24 cellular contexts compared by ENCODE assay signal in genomic region chr1:99993468-99993845, GRCh38. TPM values are rescaled to one million over a fixed set of nuclear protein-coding genes. Genes with fewer than 3 reads are reported as not detected.
A peak's percentile ranks its signal among the peaks of the same experiment; 100 is the strongest.
DNase-seq lines count a peak whose midpoint lies in the region; ATAC-seq and TF ChIP-seq lines count a peak whose summit lies in the region.
"Had no signal": no experiment of that assay in that cellular context is flagged by ENCODE, and none has a peak within 500 bp of the region (broad histone marks: within the 10 kb centered on the region; RNA-seq: fewer than 3 reads in every experiment).

No MANE protein-coding gene starts in this region.

- TF ChIP-seq CTCF in foreskin keratinocyte (conservative IDR thresholded peaks at IDR 0.05) (no peak), type B pancreatic cell (conservative IDR thresholded peaks at IDR 0.05) (no peak), gastroesophageal sphincter (IDR thresholded peaks at IDR 0.05) (no peak)

- peak overlapping the region; percentile 31 for H3K27ac Mint-ChIP-seq in T-helper 2 cell treated with Interferon-gamma antibody and Interleukin-4, amounts not matched to agents 5 μg/mL and 100 μg/mL, for 36 hours
- peak overlapping the region; percentile 16 for H3K27ac Mint-ChIP-seq in type B pancreatic cell
- no peak overlapping the region for H3K27ac Mint-ChIP-seq in activated CD4-positive, alpha-beta T cell treated with anti-CD3 and anti-CD28 coated beads, Interleukin-2, amount 10 ng/mL, durations not matched to agents 24 days and 14 days
- H3K27ac Mint-ChIP-seq: CD8-positive, alpha-beta T cell had no signal

- H3K27me3 ChIP-seq in foreskin keratinocyte (no peaks in the 10 kb centered on the region), gastroesophageal sphincter (no peaks in the 10 kb centered on the region)
- H3K27me3 ChIP-seq: BLaER1 treated with 17β-estradiol and CSF1 and Interleukin-3, amounts not matched to agents 10 nM and 100 nM; SJSA1 had no signal

- H3K9me3 Mint-ChIP-seq in T-helper 2 cell treated with Interferon-gamma antibody and Interleukin-4, amounts not matched to agents 5 μg/mL and 100 μg/mL, for 36 hours, result peaks cover 20% of the 10 kb centered on the region
- H3K9me3 Mint-ChIP-seq in type B pancreatic cell, result no peaks in the 10 kb centered on the region
- no peaks in the 10 kb centered on the region for H3K9me3 Mint-ChIP-seq in activated CD4-positive, alpha-beta T cell treated with anti-CD3 and anti-CD28 coated beads, Interleukin-2, amount 10 ng/mL, durations not matched to agents 24 days and 14 days

- no peak overlapping the region for H3K4me3 ChIP-seq in gastroesophageal sphincter
- H3K4me3 ChIP-seq: BLaER1 treated with 17β-estradiol and CSF1 and Interleukin-3, amounts not matched to agents 10 nM and 100 nM; HAP-1; SJSA1 had no signal

- no peak overlapping the region for H3K4me3 Mint-ChIP-seq in T-helper 2 cell treated with Interferon-gamma antibody and Interleukin-4, amounts not matched to agents 5 μg/mL and 100 μg/mL, for 36 hours
- H3K4me3 Mint-ChIP-seq in type B pancreatic cell, result no peak overlapping the region
- H3K4me3 Mint-ChIP-seq in activated CD4-positive, alpha-beta T cell treated with anti-CD3 and anti-CD28 coated beads, Interleukin-2, amount 10 ng/mL, durations not matched to agents 24 days and 14 days, result no peak overlapping the region
- H3K4me3 Mint-ChIP-seq: CD8-positive, alpha-beta T cell had no signal

- no peak for DNase-seq in T-helper 2 cell treated with Interferon-gamma antibody and Interleukin-4, amounts not matched to agents 5 μg/mL and 100 μg/mL, for 36 hours (ENCODE audit: low spot score)
- DNase-seq in T-helper 2 cell (no peak), OCI-M1 (lab: John Stamatoyannopoulos, UW) (peak; percentile 81), foreskin keratinocyte (no peak), type B pancreatic cell (ENCODE audit: extremely low spot score, unreplicated experiment) (no peak)
- no peak for DNase-seq in activated CD4-positive, alpha-beta T cell treated with anti-CD3 and anti-CD28 coated beads, Interleukin-2, amount 10 ng/mL, durations not matched to agents 24 days and 14 days
- DNase-seq: ACHN; CD8-positive, alpha-beta T cell; MV-4-11; NCI-H1105 treated with DMSO at 0.1 percent for 48 hours; NCI-H1694; NCI-H2081; NCI-H2171; NCI-H345; NCI-H524; NCI-H774 had no signal

- no peaks in the 10 kb centered on the region for H3K27me3 Mint-ChIP-seq in T-helper 2 cell treated with Interferon-gamma antibody and Interleukin-4, amounts not matched to agents 5 μg/mL and 100 μg/mL, for 36 hours (ENCODE audit: low read depth)
- H3K27me3 Mint-ChIP-seq in type B pancreatic cell, result no peaks in the 10 kb centered on the region
- no peaks in the 10 kb centered on the region for H3K27me3 Mint-ChIP-seq in activated CD4-positive, alpha-beta T cell treated with anti-CD3 and anti-CD28 coated beads, Interleukin-2, amount 10 ng/mL, durations not matched to agents 24 days and 14 days

- WGBS in gastroesophageal sphincter (ENCODE audit: low coverage in 1 of 2), 2 donors, result 96 to 97% methylated on average over 5 of the region's 5 CpGs

- TF ChIP-seq EP300 in gastroesophageal sphincter (IDR thresholded peaks at IDR 0.05), result no peak

- ATAC-seq in foreskin keratinocyte (no peak), gastroesophageal sphincter (no peak), GM21528 (IDR thresholded peaks at IDR 0.05; ENCODE audit: low FRiP score, unreplicated experiment) (no peak)
- ATAC-seq: CD8-positive, alpha-beta T cell; Right ventricle myocardium inferior had no signal

- intact Hi-C loops in activated CD4-positive, alpha-beta T cell treated with anti-CD3 and anti-CD28 coated beads, Interleukin-2, amount 10 ng/mL, durations not matched to agents 24 days and 14 days (cut with micrococcal nuclease), result no loop called here

- peaks cover 0 to 41% of the 10 kb centered on the region in 2 donors for H3K36me3 ChIP-seq in gastroesophageal sphincter
- H3K36me3 ChIP-seq: HAP-1 had no signal

- H3K36me3 Mint-ChIP-seq in T-helper 2 cell treated with Interferon-gamma antibody and Interleukin-4, amounts not matched to agents 5 μg/mL and 100 μg/mL, for 36 hours (ENCODE audit: low read depth), result peaks cover 48% of the 10 kb centered on the region
- peaks cover 43% of the 10 kb centered on the region for H3K36me3 Mint-ChIP-seq in type B pancreatic cell
- H3K36me3 Mint-ChIP-seq in activated CD4-positive, alpha-beta T cell treated with anti-CD3 and anti-CD28 coated beads, Interleukin-2, amount 10 ng/mL, durations not matched to agents 24 days and 14 days (ENCODE audit: low read depth), result peaks cover 43% of the 10 kb centered on the region

- H3K4me1 ChIP-seq in foreskin keratinocyte, result peaks cover 7% of the 10 kb centered on the region
- H3K4me1 ChIP-seq in gastroesophageal sphincter, result no peaks in the 10 kb centered on the region
- H3K4me1 ChIP-seq: BLaER1 treated with 17β-estradiol and CSF1 and Interleukin-3, amounts not matched to agents 10 nM and 100 nM; HAP-1; SJSA1 had no signal

- peaks cover 9% of the 10 kb centered on the region for H3K4me1 Mint-ChIP-seq in T-helper 2 cell treated with Interferon-gamma antibody and Interleukin-4, amounts not matched to agents 5 μg/mL and 100 μg/mL, for 36 hours (ENCODE audit: low read depth)
- H3K4me1 Mint-ChIP-seq in type B pancreatic cell (ENCODE audit: unreplicated experiment), result no peaks in the 10 kb centered on the region
- peaks cover 6% of the 10 kb centered on the region for H3K4me1 Mint-ChIP-seq in activated CD4-positive, alpha-beta T cell treated with anti-CD3 and anti-CD28 coated beads, Interleukin-2, amount 10 ng/mL, durations not matched to agents 24 days and 14 days

- TF ChIP-seq POLR2A in gastroesophageal sphincter (IDR thresholded peaks at IDR 0.05), result no peak

- H3K27ac ChIP-seq in foreskin keratinocyte (peak overlapping the region; percentile 15), gastroesophageal sphincter (no peak overlapping the region)
- H3K27ac ChIP-seq: 22Rv1; BLaER1 treated with 17β-estradiol and CSF1 and Interleukin-3, amounts not matched to agents 10 nM and 100 nM; HL-60 had no signal

- peaks cover 0 to 20% (median 0%) of the 10 kb centered on the region in 3 donors for H3K9me3 ChIP-seq in gastroesophageal sphincter
- H3K9me3 ChIP-seq: HAP-1 had no signal

RNA-seq across cellular contexts. Expression of gene SLC35A3, which starts 23.7 kb away (rescaled TPM):
- 20.5 and 20.7 TPM in 2 replicates for total RNA-seq in foreskin keratinocyte
- 5.7 and 7.6 TPM in 2 replicates for polyA plus RNA-seq in foreskin keratinocyte
- total RNA-seq in type B pancreatic cell (ENCODE audit: low replicate concordance), result 26.7 and 45.0 TPM in 2 replicates
- total RNA-seq in gastroesophageal sphincter, result 10 to 100 TPM; 17.1 to 37.8 (median 23.2) TPM
- total RNA-seq in activated CD4-positive, alpha-beta T cell treated with anti-CD3 and anti-CD28 coated beads, Interleukin-2, amount 10 ng/mL, durations not matched to agents 24 days and 14 days, result 15.7 and 17.4 TPM in 2 replicates
